ENCODE assay signal across 11 cellular contexts in genomic region chr3:188156051-188156450, GRCh38. TPM values are rescaled to one million over a fixed set of nuclear protein-coding genes. Genes with fewer than 3 reads are reported as not detected.
A peak's percentile ranks its signal among the peaks of the same experiment; 100 is the strongest.
DNase-seq lines count a peak whose midpoint lies in the region; ATAC-seq, FAIRE-seq and TF ChIP-seq lines count a peak whose summit lies in the region.
"Had no signal": no experiment of that assay in that cellular context is flagged by ENCODE, and none has a peak within 500 bp of the region (broad histone marks: within the 10 kb centered on the region; RNA-seq: fewer than 3 reads in every experiment).

No MANE protein-coding gene starts in this region.

- no peak overlapping the region for H2BK12ac ChIP-seq in H1 (ENCODE audit: low read depth, low read length)

- no peak for TF ChIP-seq RAD21 in H1 (IDR thresholded peaks at IDR 0.05 in 1 of 2, conservative IDR thresholded peaks at IDR 0.05 in 1 of 2; ENCODE audit: low read depth in 2 of 2, low read length in 2 of 2)

- H3K27me3 ChIP-seq in CD4-positive, alpha-beta memory T cell (ENCODE audit: insufficient read depth, low read length) = no peaks in the 10 kb centered on the region
- H3K27me3 ChIP-seq in PC-3 (ENCODE audit: low read length) = no peaks in the 10 kb centered on the region
- no peaks in the 10 kb centered on the region for H3K27me3 ChIP-seq in H1 (replicated peaks in 1 of 4; ENCODE audit: control insufficient read depth in 3 of 4, extremely low read depth in 1 of 4, insufficient read depth in 3 of 4, low read length in 3 of 4)
- H3K27me3 ChIP-seq in prostate gland (replicated peaks; ENCODE audit: insufficient read depth) = no peaks in the 10 kb centered on the region
- H3K27me3 ChIP-seq in mesendoderm (ENCODE audit: insufficient read depth, low read length, poor library complexity) = no peaks in the 10 kb centered on the region

- H3K56ac ChIP-seq in H1 (replicated peaks; ENCODE audit: insufficient read length, low read depth, low read length) (no peak overlapping the region), mesendoderm (ENCODE audit: low read length) (no peak overlapping the region)

- H3K4me1 Mint-ChIP-seq in CD4-positive, alpha-beta memory T cell = peaks cover 53 to 79% (median 65%) of the 10 kb centered on the region in 4 donors

- H2AK5ac ChIP-seq in H1 (ENCODE audit: low read depth, low read length) (no peak overlapping the region), mesendoderm (ENCODE audit: low read length) (no peak overlapping the region)

- no peak overlapping the region for H3K27ac ChIP-seq in CD4-positive, alpha-beta memory T cell (ENCODE audit: low read depth, low read length)
- H3K27ac ChIP-seq in PC-3 (ENCODE audit: low read length) = no peak overlapping the region
- no peak overlapping the region for H3K27ac ChIP-seq in H1 (ENCODE audit: low read depth, low read length)
- peak overlapping the region; percentile 91 to 93 for H3K27ac ChIP-seq in prostate gland
- no peak overlapping the region for H3K27ac ChIP-seq in mesendoderm (ENCODE audit: low read depth, low read length)
- H3K27ac ChIP-seq: HL-60 had no signal

- no peak overlapping the region for H2BK15ac ChIP-seq in H1 (ENCODE audit: low read length)
- no peak overlapping the region for H2BK15ac ChIP-seq in mesendoderm (replicated peaks; ENCODE audit: low read depth)

- peaks cover 5 to 6% of the 10 kb centered on the region in 2 donors for H3K36me3 Mint-ChIP-seq in CD4-positive, alpha-beta memory T cell

- ATAC-seq in PC-3 (no peak), GM18867 (IDR thresholded peaks at IDR 0.05; ENCODE audit: unreplicated experiment) (no peak), HG03097 (IDR thresholded peaks at IDR 0.05; ENCODE audit: low FRiP score, unreplicated experiment) (no peak)
- ATAC-seq: Panc1 had no signal

- H4K91ac ChIP-seq in H1 (replicated peaks; ENCODE audit: insufficient read length, low read length) = no peak overlapping the region

- no peak for TF ChIP-seq CTCF in PC-3 (conservative IDR thresholded peaks at IDR 0.05; ENCODE audit: low read depth, low read length)
- TF ChIP-seq CTCF in H1 (IDR thresholded peaks at IDR 0.05; ENCODE audit: control extremely low read depth in 1 of 3, insufficient read depth in 1 of 3, low read depth in 1 of 3, low read length in 3 of 3) = no peak
- TF ChIP-seq CTCF in prostate gland (IDR thresholded peaks at IDR 0.05) = no peak

- CTCF ChIA-PET in CD4-positive, alpha-beta memory T cell (lab: Charles Lee; ENCODE audit: partially characterized antibody) = no interaction called here
- CTCF ChIA-PET in PC-3 (lab: Charles Lee) (no interaction called here), H1 (lab: Charles Lee; ENCODE audit: partially characterized antibody) (interaction anchor here (0.6 to 1.4 kb wide), 6 partner anchors 11 to 127 kb away, joined by 3 to 5 read pairs (median 4); no protein-coding TSS in a partner anchor)

- POLR2A ChIA-PET in CD4-positive, alpha-beta memory T cell (lab: Charles Lee; ENCODE audit: partially characterized antibody) = interaction anchor here (1.4 kb wide), 1 partner anchor 179 kb away, joined by 3 read pairs; no protein-coding TSS in a partner anchor
- POLR2A ChIA-PET in PC-3 (lab: Charles Lee; ENCODE audit: unreplicated experiment) (no interaction called here), H1 (lab: Charles Lee; ENCODE audit: partially characterized antibody) (interaction anchor here (1.0 to 3.3 kb wide), 6 partner anchors 10 to 409 kb away, joined by 3 to 19 read pairs (median 4); no protein-coding TSS in a partner anchor)

- no peak for TF ChIP-seq EP300 in H1 (IDR thresholded peaks at IDR 0.05; ENCODE audit: borderline replicate concordance in 1 of 2, low read depth in 2 of 2, low read length in 2 of 2)

- no peak overlapping the region for H2BK5ac ChIP-seq in H1 (ENCODE audit: low read depth, low read length)
- H2BK5ac ChIP-seq in mesendoderm (ENCODE audit: low read length) = no peak overlapping the region

- intact Hi-C loops in CD4-positive, alpha-beta memory T cell (cut with micrococcal nuclease) = loop anchor here (10.0 kb wide), 1 partner anchor 979 kb away; no protein-coding TSS in a partner anchor
- intact Hi-C loops in PC-3 (cut with micrococcal nuclease) = no loop called here
- intact Hi-C loops in prostate gland (cut with DNase I) = loop anchor here (5.0 kb wide), 1 partner anchor 51 kb away; no protein-coding TSS in a partner anchor

- H3K9me2 ChIP-seq in PC-3 (replicated peaks; ENCODE audit: low read length) = no peaks in the 10 kb centered on the region

- no peaks in the 10 kb centered on the region for H3K36me3 ChIP-seq in CD4-positive, alpha-beta memory T cell (ENCODE audit: insufficient read depth, low read length)
- H3K36me3 ChIP-seq in PC-3 (ENCODE audit: low read depth, low read length) (no peaks in the 10 kb centered on the region), H1 (ENCODE audit: control insufficient read depth in 2 of 4, insufficient read depth in 4 of 4, low read length in 3 of 4) (no peaks in the 10 kb centered on the region), prostate gland (no peaks in the 10 kb centered on the region), mesendoderm (ENCODE audit: control insufficient read depth, insufficient read depth, low read length) (no peaks in the 10 kb centered on the region)

- H3K14ac ChIP-seq in H1 (ENCODE audit: insufficient read length) = no peak overlapping the region

- H3K9me3 ChIP-seq in CD4-positive, alpha-beta memory T cell (ENCODE audit: control insufficient read depth in 1 of 2, low read length in 2 of 2) = no peaks in the 10 kb centered on the region
- H3K9me3 ChIP-seq in PC-3 (ENCODE audit: low read length) (no peaks in the 10 kb centered on the region), H1 (ENCODE audit: insufficient read depth in 2 of 2, low read depth in 1 of 2, low read length in 1 of 2) (no peaks in the 10 kb centered on the region), prostate gland (no peaks in the 10 kb centered on the region)

- H3K4me2 ChIP-seq in PC-3 (ENCODE audit: low read length) = peak overlapping the region; percentile 25
- no peak overlapping the region; a peak in 2 of 4 replicates for H3K4me2 ChIP-seq in H1 (ENCODE audit: insufficient read depth in 1 of 2, low read depth in 2 of 2, low read length in 2 of 2)
- H3K4me2 ChIP-seq in mesendoderm (ENCODE audit: low read length) = no peak overlapping the region

- H4K20me1 ChIP-seq in PC-3 (ENCODE audit: low read length) = peaks cover 17% of the 10 kb centered on the region; the same call in 1 of the 2 replicates
- H4K20me1 ChIP-seq in H1 (replicated peaks in 1 of 2; ENCODE audit: control insufficient read depth in 1 of 2, insufficient read depth in 2 of 2, low read length in 2 of 2) = peaks cover 0 to 1% of the 10 kb centered on the region in 2 experiments

- H2BK120ac ChIP-seq in H1 (replicated peaks; ENCODE audit: low read depth, low read length) (no peak overlapping the region), mesendoderm (ENCODE audit: low read depth, low read length) (no peak overlapping the region)

- H3K9ac ChIP-seq in PC-3 (ENCODE audit: low read length) = no peak overlapping the region
- no peak overlapping the region for H3K9ac ChIP-seq in H1 (replicated peaks in 1 of 4; ENCODE audit: extremely low read depth in 1 of 4, low read depth in 3 of 4, low read length in 3 of 4)
- no peak overlapping the region for H3K9ac ChIP-seq in mesendoderm (ENCODE audit: low read length)

- H2BK20ac ChIP-seq in H1 (ENCODE audit: low read length) = no peak overlapping the region

- FAIRE-seq in H1 (lab: Jason Lieb, UNC) = no peak

- no TSS peak for BruUV-seq in PC-3 (replicated peaks; lab: Mats Ljungman, UMichigan)

- H3K79me1 ChIP-seq in H1 (ENCODE audit: low read depth, low read length) (peaks cover 9% of the 10 kb centered on the region; the same call in 1 of the 2 replicates), mesendoderm (ENCODE audit: low read length) (peaks cover 27% of the 10 kb centered on the region)

- H4K8ac ChIP-seq in H1 (ENCODE audit: extremely low read depth, insufficient read depth, low read length) (no peak overlapping the region), mesendoderm (ENCODE audit: low read depth, low read length) (no peak overlapping the region)

- peak overlapping the region; percentile 35 to 96 (median 72) for H3K27ac Mint-ChIP-seq in CD4-positive, alpha-beta memory T cell

- no peak for DNase-seq in CD4-positive, alpha-beta memory T cell
- DNase-seq in PC-3 (no peak), H1 (ENCODE audit: low read depth in 1 of 2, low spot score in 2 of 2) (no peak), prostate gland (ENCODE audit: low spot score) (no peak), NCI-H82 (lab: John Stamatoyannopoulos, UW) (no peak), mesendoderm (no peak)
- DNase-seq: NCI-H1694 treated with DMSO at 0.1 percent for 48 hours had no signal

- H3K27me3 Mint-ChIP-seq in CD4-positive, alpha-beta memory T cell = no peaks in the 10 kb centered on the region

- no peak overlapping the region for H3K18ac ChIP-seq in H1 (ENCODE audit: extremely low read depth, low read length)
- no peak overlapping the region for H3K18ac ChIP-seq in mesendoderm (ENCODE audit: low read length)

- H4K5ac ChIP-seq in H1 (ENCODE audit: insufficient read length, low read depth, low read length) (no peak overlapping the region), mesendoderm (ENCODE audit: low read length) (no peak overlapping the region)

- H3K9me3 Mint-ChIP-seq in CD4-positive, alpha-beta memory T cell = no peaks in the 10 kb centered on the region

- H3K4me3 ChIP-seq in CD4-positive, alpha-beta memory T cell (ENCODE audit: low read length in 2 of 2) = no peak overlapping the region
- H3K4me3 ChIP-seq in PC-3 (ENCODE audit: low read length) (no peak overlapping the region), H1 (ENCODE audit: extremely low read depth in 1 of 4, insufficient read depth in 2 of 4, low read depth in 3 of 4, low read length in 4 of 4) (no peak overlapping the region), prostate gland (no peak overlapping the region), mesendoderm (ENCODE audit: low read length) (no peak overlapping the region)

- peaks cover 13% of the 10 kb centered on the region; the same call in 1 of the 2 replicates for H3K23me2 ChIP-seq in H1 (ENCODE audit: low read depth, low read length)

- H3K79me2 ChIP-seq in PC-3 (ENCODE audit: low read length) = peaks cover 76% of the 10 kb centered on the region
- H3K79me2 ChIP-seq in H1 (ENCODE audit: control insufficient read depth in 1 of 2, insufficient read depth in 2 of 2, low read length in 2 of 2) = peaks cover 0 to 52% of the 10 kb centered on the region in 2 experiments; a peak in 3 of 4 replicates
- peaks cover 41% of the 10 kb centered on the region for H3K79me2 ChIP-seq in mesendoderm (ENCODE audit: control insufficient read depth, insufficient read depth, low read length)

- no peak overlapping the region for H3K4ac ChIP-seq in H1 (replicated peaks; ENCODE audit: insufficient read length, low read depth, low read length)
- no peak overlapping the region for H3K4ac ChIP-seq in mesendoderm (ENCODE audit: low read depth, low read length)

- 83% methylated on average over 2 of the region's 2 CpGs; no CpG with 5 or more reads in 1 of the 2 experiments for WGBS in H1 (ENCODE audit: extremely low coverage in 1 of 2, insufficient coverage in 1 of 2, insufficient read length in 1 of 2, insufficient replicate concordance in 2 of 2, low coverage in 1 of 2, low lambda C conversion rate in 2 of 2, missing lambda C conversion rate in 1 of 2), 2 experiments
- 65% methylated on average over 2 of the region's 2 CpGs for WGBS in prostate gland
- WGBS in mesendoderm (ENCODE audit: extremely low coverage, insufficient coverage, low lambda C conversion rate) = no CpG with 5 or more reads among the region's 2 CpGs

- no peak overlapping the region for H2AFZ ChIP-seq in PC-3 (ENCODE audit: low read length)
- H2AFZ ChIP-seq in H1 (ENCODE audit: low read length) = no peak overlapping the region

- H3K23ac ChIP-seq in H1 (ENCODE audit: insufficient read length) (no peak overlapping the region), mesendoderm (ENCODE audit: low read length) (no peak overlapping the region)

- peaks cover 53% of the 10 kb centered on the region for H3K4me1 ChIP-seq in CD4-positive, alpha-beta memory T cell (ENCODE audit: insufficient read depth, low read length)
- H3K4me1 ChIP-seq in PC-3 (ENCODE audit: insufficient read depth, low read length) (peaks cover 29% of the 10 kb centered on the region), H1 (replicated peaks in 1 of 4; ENCODE audit: control insufficient read depth in 3 of 4, insufficient read depth in 4 of 4, low read length in 3 of 4) (peaks cover 4 to 13% (median 7%) of the 10 kb centered on the region in 4 experiments; a peak in 6 of 7 replicates), prostate gland (replicated peaks) (peaks cover 13% of the 10 kb centered on the region), mesendoderm (ENCODE audit: control insufficient read depth, low read depth, low read length) (peaks cover 9% of the 10 kb centered on the region)

- peak overlapping the region; percentile 11 to 90 (median 46) for H3K4me3 Mint-ChIP-seq in CD4-positive, alpha-beta memory T cell

- TF ChIP-seq POLR2A in H1 (IDR thresholded peaks at IDR 0.05; ENCODE audit: control extremely low read depth in 1 of 2, low read depth in 2 of 2, low read length in 2 of 2) (peak in 1 of 2 experiments; percentile 33; a peak in 1 of 3 replicates), prostate gland (IDR thresholded peaks at IDR 0.05) (no peak)

- H3F3A ChIP-seq in PC-3 (ENCODE audit: low read length, unreplicated experiment) = no peaks in the 10 kb centered on the region

RNA-seq across cellular contexts. Expression of gene LPP, which starts 2.1 kb away (rescaled TPM):
- 10 to 100 TPM; 24.3 to 25.0 TPM for total RNA-seq in CD4-positive, alpha-beta memory T cell
- polyA plus RNA-seq in CD4-positive, alpha-beta memory T cell = 10 to 100 TPM; 10.4 to 27.2 TPM
- total RNA-seq in PC-3 (2014; rRNA removed) (20.4 and 21.3 TPM in 2 replicates), prostate gland (100 to 1,000 TPM; 219 to 248 TPM)
- total RNA-seq in H1 (2021; fragmentation: NEBNext Ultra II Directional; extraction: Animal tissue kit (Norgen Biotek cat#: 25700)) = 53.3 and 60.2 TPM in 2 replicates
- 10.0 and 12.1 TPM in 2 replicates for polyA plus RNA-seq in H1 (2011; rRNA removed)
- polyA plus RNA-seq in H1 (2011; cell fraction: cytosol; rRNA removed) = 6.2 TPM
- polyA plus RNA-seq in H1 (2011; cell fraction: nucleus; rRNA removed) = 78.5 TPM
- polyA plus RNA-seq in H1 (2012, experiment 1 of 2) = 6.5 to 12.8 TPM (median 11.1 TPM) in 4 replicates
- 1.8 TPM for polyA plus RNA-seq in H1 (2012, experiment 2 of 2)
- polyA plus RNA-seq in H1 (2013, experiment 1 of 2) = 17.2 TPM
- polyA plus RNA-seq in H1 (2013, experiment 2 of 2) = 12.6 TPM
- polyA minus RNA-seq in H1 (2011; rRNA and poly(A)+ RNA removed) = 222 and 238 TPM in 2 replicates
- polyA minus RNA-seq in H1 (2011; cell fraction: cytosol; rRNA and poly(A)+ RNA removed) = 46.1 TPM
- 162 TPM for polyA minus RNA-seq in H1 (2011; cell fraction: nucleus; rRNA and poly(A)+ RNA removed)
- 30.8 TPM for polyA plus RNA-seq in mesendoderm (2013, experiment 1 of 2)
- 28.3 TPM for polyA plus RNA-seq in mesendoderm (2013, experiment 2 of 2)

Comparison
In these comparisons a context has a peak if more than half of its experiments do, and no peak if none do; other contexts are left out.
1. H3K27ac ChIP-seq: peak in prostate gland (2 of 2); none in CD4-positive, alpha-beta memory T cell (single experiment), PC-3 (single experiment), H1 (single experiment) and mesendoderm (single experiment).